ENCODE assay signal across 8 cellular contexts in the genomic region with DNA sequence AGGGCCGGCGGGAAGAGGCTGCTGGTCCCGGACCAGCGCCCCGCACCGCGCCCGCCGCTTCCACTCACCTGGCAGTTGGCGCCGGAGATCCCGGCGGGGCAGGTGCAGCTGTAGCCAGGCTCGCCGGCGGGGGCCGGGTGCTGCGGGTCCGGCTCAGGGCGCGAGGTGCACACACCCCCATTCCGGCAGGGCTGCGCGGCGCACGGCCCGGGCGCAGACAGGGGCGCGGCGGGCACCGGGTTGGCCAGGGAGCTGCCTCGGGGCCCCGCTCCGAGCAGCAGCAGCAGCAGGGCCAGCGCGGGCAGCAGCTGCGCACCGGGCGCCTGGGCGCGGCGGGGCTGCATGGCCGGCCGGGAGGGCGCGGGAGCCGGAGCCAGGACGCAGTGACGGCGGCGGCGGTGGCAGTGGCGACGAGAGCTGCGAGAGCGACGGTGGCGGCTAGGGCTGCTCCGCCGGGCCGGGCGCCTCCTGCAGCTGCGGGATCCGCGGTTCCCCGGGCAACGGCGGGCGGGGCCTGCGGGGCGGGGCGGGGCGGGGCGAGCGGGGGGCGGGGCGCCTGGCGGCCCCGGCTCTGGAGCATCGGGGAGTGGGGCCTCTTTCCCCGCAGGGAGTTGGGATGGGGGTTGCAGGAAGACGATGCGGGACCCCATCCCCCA. TPM values are rescaled to one million over a fixed set of nuclear protein-coding genes. Genes with fewer than 3 reads are reported as not detected.
DNase-seq lines count a peak whose midpoint lies in the region; TF ChIP-seq lines count a peak whose summit lies in the region.

A gene with protein sequence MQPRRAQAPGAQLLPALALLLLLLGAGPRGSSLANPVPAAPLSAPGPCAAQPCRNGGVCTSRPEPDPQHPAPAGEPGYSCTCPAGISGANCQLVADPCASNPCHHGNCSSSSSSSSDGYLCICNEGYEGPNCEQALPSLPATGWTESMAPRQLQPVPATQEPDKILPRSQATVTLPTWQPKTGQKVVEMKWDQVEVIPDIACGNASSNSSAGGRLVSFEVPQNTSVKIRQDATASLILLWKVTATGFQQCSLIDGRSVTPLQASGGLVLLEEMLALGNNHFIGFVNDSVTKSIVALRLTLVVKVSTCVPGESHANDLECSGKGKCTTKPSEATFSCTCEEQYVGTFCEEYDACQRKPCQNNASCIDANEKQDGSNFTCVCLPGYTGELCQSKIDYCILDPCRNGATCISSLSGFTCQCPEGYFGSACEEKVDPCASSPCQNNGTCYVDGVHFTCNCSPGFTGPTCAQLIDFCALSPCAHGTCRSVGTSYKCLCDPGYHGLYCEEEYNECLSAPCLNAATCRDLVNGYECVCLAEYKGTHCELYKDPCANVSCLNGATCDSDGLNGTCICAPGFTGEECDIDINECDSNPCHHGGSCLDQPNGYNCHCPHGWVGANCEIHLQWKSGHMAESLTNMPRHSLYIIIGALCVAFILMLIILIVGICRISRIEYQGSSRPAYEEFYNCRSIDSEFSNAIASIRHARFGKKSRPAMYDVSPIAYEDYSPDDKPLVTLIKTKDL (minus strand): TSS at position 476 of the 656 bp plus-strand sequence. CDS start 132 bp downstream, at position 344.

- H3K4me3 ChIP-seq in GM12864 (ENCODE audit: low read depth, low read length), result peak within 1 kb of the TSS; percentile 35
- H3K4me3 ChIP-seq in NB4 (ENCODE audit: low read depth, low read length), result no peak within 1 kb of the TSS
- peak within 1 kb of the TSS; percentile 46 to 63 for H3K4me3 ChIP-seq in duodenal mucosa (ENCODE audit: low read depth in 1 of 2, low read length in 2 of 2)
- peak within 1 kb of the TSS; percentile 41 to 47 (median 44) for H3K4me3 ChIP-seq in stomach

- no peak within 1 kb of the TSS for H3K27ac ChIP-seq in duodenal mucosa (ENCODE audit: low read depth, low read length)
- peak within 1 kb of the TSS in 2 of 5 donors; percentile 38 to 63 for H3K27ac ChIP-seq in stomach

- H3K36me3 ChIP-seq in duodenal mucosa (ENCODE audit: control insufficient read depth in 1 of 2, insufficient read depth in 2 of 2, low read length in 2 of 2) (no peaks in the 10 kb centered on the region), stomach (no peaks in the 10 kb centered on the region)

- H3K9me3 ChIP-seq in duodenal mucosa (ENCODE audit: control insufficient read depth in 1 of 2, low read length in 2 of 2), result no peaks in the 10 kb centered on the region
- H3K9me3 ChIP-seq in stomach, result peaks cover 0 to 7% (median 1%) of the 10 kb centered on the region in 4 donors

- WGBS in stomach, 5 donors, result 0 to 2% (median 1%) methylated on average over 12 to 84 of the region's 84 CpGs

- peaks cover 40 to 59% of the 10 kb centered on the region in 2 donors for H3K27me3 ChIP-seq in duodenal mucosa (ENCODE audit: control insufficient read depth in 1 of 2, insufficient read depth in 2 of 2, low read length in 2 of 2)
- peaks cover 13 to 98% (median 53%) of the 10 kb centered on the region in 3 donors for H3K27me3 ChIP-seq in stomach

- no peak for TF ChIP-seq EP300 in stomach (IDR thresholded peaks at IDR 0.05)

- DNase-seq in GM12864 (ENCODE audit: low read depth) (no peak), HCEC 1CT (peak; percentile 21), NB4 (ENCODE audit: low read depth) (peak; percentile 26), lung microvascular endothelial cell (ENCODE audit: low read depth in 2 of 2) (peak; percentile 12 to 24), stomach (peak; percentile 42), AML-193 (lab: John Stamatoyannopoulos, UW) (no peak)
- peak; percentile 19 to 48 for DNase-seq in activated CD4-positive, alpha-beta T cell treated with anti-CD3 and anti-CD28 coated beads for 24 hours (ENCODE audit: low read depth in 2 of 2)

- peaks cover 0 to 9% of the 10 kb centered on the region in 2 donors for H3K4me1 ChIP-seq in duodenal mucosa (ENCODE audit: control insufficient read depth in 1 of 2, insufficient read depth in 2 of 2, low read length in 2 of 2)
- peaks cover 19 to 25% (median 23%) of the 10 kb centered on the region in 4 donors for H3K4me1 ChIP-seq in stomach

- intact Hi-C loops in stomach (cut with DNase I; ENCODE audit: low total_unique reads), result no loop called here

- TF ChIP-seq CTCF in GM12864 (IDR thresholded peaks at IDR 0.05; ENCODE audit: low read depth, low read length, missing control alignments) (no peak), NB4 (IDR thresholded peaks at IDR 0.05; ENCODE audit: low read depth, low read length) (no peak), stomach (IDR thresholded peaks at IDR 0.05) (no peak)

- no peak within 1 kb of the TSS for H3K9ac ChIP-seq in duodenal mucosa (ENCODE audit: low read depth in 1 of 2, low read length in 2 of 2)

- TF ChIP-seq POLR2A in NB4 (IDR thresholded peaks at IDR 0.05; ENCODE audit: extremely low read depth, insufficient read length) (no peak), stomach (IDR thresholded peaks at IDR 0.05) (no peak)

RNA-seq across cellular contexts. Expression of the gene that starts here (rescaled TPM):
- total RNA-seq in lung microvascular endothelial cell (under 0.01 and 0.44 TPM in 2 replicates), stomach (10 to 100 TPM in 1 of 5 donors, 1 to 10 TPM in 4; 2.3 to 10.6 (median 7.6) TPM)
- polyA plus RNA-seq in stomach, result 1 to 10 TPM; 1.6 to 3.3 (median 3.2) TPM

Comparison
In these comparisons a context has a peak if more than half of its experiments do, and no peak if none do; other contexts are left out.
1. Peak in DNase-seq in lung microvascular endothelial cell; RNA of the gene not detected or under 1 TPM.
2. DNase-seq: peak in HCEC 1CT (single experiment), NB4 (single experiment), activated CD4-positive, alpha-beta T cell treated with anti-CD3 and anti-CD28 coated beads for 24 hours (2 of 2) and stomach (single experiment); none in GM12864 (single experiment) and AML-193 (0 of 2).